In the genomic region with DNA sequence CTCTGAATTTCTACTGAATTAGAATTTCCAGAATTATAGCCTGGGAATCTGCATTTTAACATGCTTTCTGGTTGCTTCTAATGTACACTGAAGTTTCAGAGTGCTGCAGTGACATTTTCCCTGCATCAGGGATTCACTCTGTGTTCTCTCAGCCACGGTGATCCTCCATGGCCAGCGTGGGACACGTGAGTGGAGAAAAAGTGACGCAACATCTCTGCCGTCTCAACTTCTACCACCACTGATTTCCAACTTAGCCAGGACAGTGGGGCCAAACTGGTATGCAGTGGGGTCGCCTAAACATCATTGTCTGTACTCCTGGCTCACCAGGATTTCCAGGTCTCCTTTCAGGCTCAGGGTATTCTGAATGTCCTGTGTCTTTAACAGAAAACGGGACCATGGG, we compare ENCODE assay signal across 2 cellular contexts.
TF ChIP-seq lines count a peak whose summit lies in the region.

No MANE protein-coding gene starts in this region.

TF ChIP-seq in A549, 52 proteins besides CTCF, POLR2A, EP300 and RAD21:
- TF ChIP-seq, protein P1, sequence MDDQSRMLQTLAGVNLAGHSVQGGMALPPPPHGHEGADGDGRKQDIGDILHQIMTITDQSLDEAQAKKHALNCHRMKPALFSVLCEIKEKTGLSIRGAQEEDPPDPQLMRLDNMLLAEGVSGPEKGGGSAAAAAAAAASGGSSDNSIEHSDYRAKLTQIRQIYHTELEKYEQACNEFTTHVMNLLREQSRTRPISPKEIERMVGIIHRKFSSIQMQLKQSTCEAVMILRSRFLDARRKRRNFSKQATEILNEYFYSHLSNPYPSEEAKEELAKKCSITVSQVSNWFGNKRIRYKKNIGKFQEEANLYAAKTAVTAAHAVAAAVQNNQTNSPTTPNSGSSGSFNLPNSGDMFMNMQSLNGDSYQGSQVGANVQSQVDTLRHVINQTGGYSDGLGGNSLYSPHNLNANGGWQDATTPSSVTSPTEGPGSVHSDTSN (IDR thresholded peaks at IDR 0.05): no peak
- no peak for TF ChIP-seq NR3C1 (IDR thresholded peaks at IDR 0.05)
- no peak for TF ChIP-seq NFE2L2 (conservative IDR thresholded peaks at IDR 0.05; ENCODE audit: low read length)
- TF ChIP-seq ZC3H11A (IDR thresholded peaks at IDR 0.05): no peak
- TF ChIP-seq RFX5 (IDR thresholded peaks at IDR 0.05): no peak
- TF ChIP-seq, protein P2, sequence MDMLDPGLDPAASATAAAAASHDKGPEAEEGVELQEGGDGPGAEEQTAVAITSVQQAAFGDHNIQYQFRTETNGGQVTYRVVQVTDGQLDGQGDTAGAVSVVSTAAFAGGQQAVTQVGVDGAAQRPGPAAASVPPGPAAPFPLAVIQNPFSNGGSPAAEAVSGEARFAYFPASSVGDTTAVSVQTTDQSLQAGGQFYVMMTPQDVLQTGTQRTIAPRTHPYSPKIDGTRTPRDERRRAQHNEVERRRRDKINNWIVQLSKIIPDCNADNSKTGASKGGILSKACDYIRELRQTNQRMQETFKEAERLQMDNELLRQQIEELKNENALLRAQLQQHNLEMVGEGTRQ (IDR thresholded peaks at IDR 0.05): no peak
- TF ChIP-seq, protein P3, sequence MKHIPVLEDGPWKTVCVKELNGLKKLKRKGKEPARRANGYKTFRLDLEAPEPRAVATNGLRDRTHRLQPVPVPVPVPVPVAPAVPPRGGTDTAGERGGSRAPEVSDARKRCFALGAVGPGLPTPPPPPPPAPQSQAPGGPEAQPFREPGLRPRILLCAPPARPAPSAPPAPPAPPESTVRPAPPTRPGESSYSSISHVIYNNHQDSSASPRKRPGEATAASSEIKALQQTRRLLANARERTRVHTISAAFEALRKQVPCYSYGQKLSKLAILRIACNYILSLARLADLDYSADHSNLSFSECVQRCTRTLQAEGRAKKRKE (CRISPR knock-in tag; IDR thresholded peaks at IDR 0.05; ENCODE audit: low read depth): no peak
- no peak for TF ChIP-seq KDM1A (IDR thresholded peaks at IDR 0.05; ENCODE audit: low read depth)
- no peak for TF ChIP-seq SMC3 (IDR thresholded peaks at IDR 0.05)
- TF ChIP-seq, protein P4, sequence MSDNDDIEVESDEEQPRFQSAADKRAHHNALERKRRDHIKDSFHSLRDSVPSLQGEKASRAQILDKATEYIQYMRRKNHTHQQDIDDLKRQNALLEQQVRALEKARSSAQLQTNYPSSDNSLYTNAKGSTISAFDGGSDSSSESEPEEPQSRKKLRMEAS (IDR thresholded peaks at IDR 0.05): no peak
- TF ChIP-seq CBX2 (IDR thresholded peaks at IDR 0.05; ENCODE audit: borderline replicate concordance, low read depth): no peak
- no peak for TF ChIP-seq ESRRA (IDR thresholded peaks at IDR 0.05; ENCODE audit: borderline replicate concordance, low read length)
- TF ChIP-seq MAZ (IDR thresholded peaks at IDR 0.05; ENCODE audit: borderline replicate concordance, low read depth, low read length): no peak
- no peak for TF ChIP-seq HDAC2 (IDR thresholded peaks at IDR 0.05)
- TF ChIP-seq CEBPB (IDR thresholded peaks at IDR 0.05): no peak
- no peak for TF ChIP-seq ZFP36 (IDR thresholded peaks at IDR 0.05; ENCODE audit: borderline replicate concordance, partially characterized antibody)
- TF ChIP-seq MAFK (IDR thresholded peaks at IDR 0.05; ENCODE audit: partially characterized antibody): no peak

TF ChIP-seq in H1, 55 proteins besides CTCF, POLR2A, EP300 and RAD21:
- TF ChIP-seq CEBPB (IDR thresholded peaks at IDR 0.05; ENCODE audit: low read depth, low read length): peak; percentile 8; the same call in 1 of the 2 replicates
- TF ChIP-seq, protein P5, sequence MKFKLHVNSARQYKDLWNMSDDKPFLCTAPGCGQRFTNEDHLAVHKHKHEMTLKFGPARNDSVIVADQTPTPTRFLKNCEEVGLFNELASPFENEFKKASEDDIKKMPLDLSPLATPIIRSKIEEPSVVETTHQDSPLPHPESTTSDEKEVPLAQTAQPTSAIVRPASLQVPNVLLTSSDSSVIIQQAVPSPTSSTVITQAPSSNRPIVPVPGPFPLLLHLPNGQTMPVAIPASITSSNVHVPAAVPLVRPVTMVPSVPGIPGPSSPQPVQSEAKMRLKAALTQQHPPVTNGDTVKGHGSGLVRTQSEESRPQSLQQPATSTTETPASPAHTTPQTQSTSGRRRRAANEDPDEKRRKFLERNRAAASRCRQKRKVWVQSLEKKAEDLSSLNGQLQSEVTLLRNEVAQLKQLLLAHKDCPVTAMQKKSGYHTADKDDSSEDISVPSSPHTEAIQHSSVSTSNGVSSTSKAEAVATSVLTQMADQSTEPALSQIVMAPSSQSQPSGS (IDR thresholded peaks at IDR 0.05; ENCODE audit: low read length): no peak
